ENCODE assay signal across 8 cellular contexts in the genomic region with DNA sequence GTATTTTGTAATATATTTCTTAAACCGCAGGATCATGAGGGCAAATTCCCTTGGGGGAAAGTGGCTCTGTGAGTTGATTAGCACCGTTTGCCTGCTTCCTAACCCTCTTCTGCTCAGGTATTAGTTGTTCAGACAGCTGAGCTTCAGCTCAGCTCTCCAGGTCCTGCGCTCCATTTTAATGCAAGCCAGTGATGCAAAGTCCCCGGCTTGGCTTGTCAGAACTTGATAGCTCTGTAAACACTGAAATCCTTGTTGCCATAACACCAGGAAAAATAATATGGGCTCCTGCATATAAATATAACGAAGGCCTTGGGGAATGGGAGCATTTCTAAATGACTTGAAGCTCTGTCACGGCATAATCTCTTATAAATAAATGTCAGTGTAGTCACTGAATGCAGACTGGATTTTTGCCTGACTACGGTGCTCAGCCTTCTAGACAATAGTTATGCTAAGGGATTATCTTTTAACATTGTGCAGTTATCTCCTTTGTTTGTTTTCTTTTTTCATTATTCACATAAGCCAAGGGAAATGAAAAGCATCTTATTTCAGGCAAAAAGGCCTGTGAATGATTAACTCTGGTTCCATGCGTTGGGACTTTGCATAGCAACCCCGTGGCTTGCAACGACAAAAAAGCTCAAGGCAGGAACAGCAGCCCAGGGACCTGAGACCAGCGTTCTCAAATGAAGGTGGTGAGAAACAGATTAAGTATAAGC.
A peak's percentile ranks its signal among the peaks of the same experiment; 100 is the strongest.
DNase-seq lines count a peak whose midpoint lies in the region; ATAC-seq and TF ChIP-seq lines count a peak whose summit lies in the region.

No MANE protein-coding gene starts in this region.

- peaks cover 7 to 21% of the 10 kb centered on the region in 2 donors for H3K4me1 ChIP-seq in muscle layer of duodenum (ENCODE audit: control insufficient read depth in 1 of 2, insufficient read depth in 2 of 2, low read length in 2 of 2)
- H3K4me1 ChIP-seq in CD8-positive, alpha-beta T cell (ENCODE audit: insufficient read depth, low read length) = no peaks in the 10 kb centered on the region

- POLR2A ChIA-PET in CD8-positive, alpha-beta T cell (lab: Charles Lee) = interaction anchor here (0.6 kb wide), 1 partner anchor 11 kb away, joined by 4 read pairs; no protein-coding TSS in a partner anchor
- POLR2A ChIA-PET in GM10248 (lab: Yijun Ruan, JAX) = no interaction called here

- no peaks in the 10 kb centered on the region for H3K36me3 ChIP-seq in muscle layer of duodenum (ENCODE audit: control insufficient read depth in 1 of 2, insufficient read depth in 2 of 2, low read length in 2 of 2)
- H3K36me3 ChIP-seq in CD8-positive, alpha-beta T cell (ENCODE audit: insufficient read depth, low read length) = no peaks in the 10 kb centered on the region

- no peaks in the 10 kb centered on the region for H3K36me3 Mint-ChIP-seq in CD8-positive, alpha-beta T cell

- ATAC-seq in HG02642 (IDR thresholded peaks at IDR 0.05; ENCODE audit: poor library complexity, unreplicated experiment) = peak; percentile 34
- no peak for ATAC-seq in CD8-positive, alpha-beta T cell

- H3K27ac ChIP-seq in coronary artery (peak overlapping the region; percentile 77 to 83), muscle layer of duodenum (ENCODE audit: low read length) (peak overlapping the region; percentile 77)
- no peak overlapping the region for H3K27ac ChIP-seq in CD8-positive, alpha-beta T cell (ENCODE audit: low read depth, low read length)

- intact Hi-C loops in CD8-positive, alpha-beta T cell (cut with DNase I, micrococcal nuclease) = no loop called here

- no peaks in the 10 kb centered on the region for H3K9me3 Mint-ChIP-seq in CD8-positive, alpha-beta T cell

- no peaks in the 10 kb centered on the region for H3K27me3 ChIP-seq in muscle layer of duodenum (ENCODE audit: low read depth, low read length)
- no peaks in the 10 kb centered on the region for H3K27me3 ChIP-seq in CD8-positive, alpha-beta T cell (ENCODE audit: insufficient read depth, low read length)

- TF ChIP-seq CTCF in coronary artery (IDR thresholded peaks at IDR 0.05) (no peak), GM10248 (IDR thresholded peaks at IDR 0.05; ENCODE audit: control extremely low read depth, extremely low read depth, low read depth, missing control alignments) (no peak)
- no peak for TF ChIP-seq CTCF in CD8-positive, alpha-beta T cell (IDR thresholded peaks at IDR 0.05)

- H3K4me3 ChIP-seq in coronary artery (peak overlapping the region; percentile 43), muscle layer of duodenum (ENCODE audit: low read depth in 1 of 2, low read length in 2 of 2) (peak overlapping the region in 1 of 2 donors; percentile 38)
- H3K4me3 ChIP-seq in CD8-positive, alpha-beta T cell (ENCODE audit: low read depth, low read length) = no peak overlapping the region

- CTCF ChIA-PET in CD8-positive, alpha-beta T cell (lab: Charles Lee) = interaction anchor here (0.9 kb wide), 1 partner anchor 11 kb away, joined by 4 read pairs; no protein-coding TSS in a partner anchor
- CTCF ChIA-PET in GM10248 (lab: Yijun Ruan, JAX) = interaction anchor here (1.1 to 2.7 kb wide), 3 partner anchors 11 to 85 kb away, joined by 3 to 16 read pairs (median 5); no protein-coding TSS in a partner anchor

- no peaks in the 10 kb centered on the region for H3K4me1 Mint-ChIP-seq in CD8-positive, alpha-beta T cell (ENCODE audit: low read depth)

- no peak overlapping the region for H3K27ac Mint-ChIP-seq in CD8-positive, alpha-beta T cell

- H3K27me3 Mint-ChIP-seq in CD8-positive, alpha-beta T cell (ENCODE audit: low read depth) = no peaks in the 10 kb centered on the region

- no peak overlapping the region for H3K4me3 Mint-ChIP-seq in CD8-positive, alpha-beta T cell

- DNase-seq in ELF-1 (ENCODE audit: low read depth, low spot score) (peak; percentile 21), NCI-H2107 (lab: John Stamatoyannopoulos, UW) (peak; percentile 27), coronary artery (ENCODE audit: low spot score) (peak; percentile 82), GM10248 (ENCODE audit: extremely low spot score) (no peak)
- DNase-seq in CD8-positive, alpha-beta T cell = no peak
- no peak for DNase-seq in stimulated activated CD4-positive, alpha-beta T cell treated with anti-CD3 and anti-CD28 coated beads, Interleukin-1b, Interleukin-23, amount 100 ng/mL, for 48 hours

- H3K9me3 ChIP-seq in muscle layer of duodenum (ENCODE audit: control insufficient read depth in 1 of 2, low read length in 2 of 2) = no peaks in the 10 kb centered on the region
- H3K9me3 ChIP-seq in CD8-positive, alpha-beta T cell (ENCODE audit: low read length) = no peaks in the 10 kb centered on the region

Comparison
In these comparisons a context has a peak if more than half of its experiments do, and no peak if none do; other contexts are left out.
1. DNase-seq: peak in ELF-1 (single experiment), NCI-H2107 (single experiment) and coronary artery (single experiment); none in CD8-positive, alpha-beta T cell (0 of 7), stimulated activated CD4-positive, alpha-beta T cell treated with anti-CD3 and anti-CD28 coated beads, Interleukin-1b, Interleukin-23, amount 100 ng/mL, for 48 hours (single experiment) and GM10248 (single experiment).